ENCODE assay signal across 8 cellular contexts in the genomic region with DNA sequence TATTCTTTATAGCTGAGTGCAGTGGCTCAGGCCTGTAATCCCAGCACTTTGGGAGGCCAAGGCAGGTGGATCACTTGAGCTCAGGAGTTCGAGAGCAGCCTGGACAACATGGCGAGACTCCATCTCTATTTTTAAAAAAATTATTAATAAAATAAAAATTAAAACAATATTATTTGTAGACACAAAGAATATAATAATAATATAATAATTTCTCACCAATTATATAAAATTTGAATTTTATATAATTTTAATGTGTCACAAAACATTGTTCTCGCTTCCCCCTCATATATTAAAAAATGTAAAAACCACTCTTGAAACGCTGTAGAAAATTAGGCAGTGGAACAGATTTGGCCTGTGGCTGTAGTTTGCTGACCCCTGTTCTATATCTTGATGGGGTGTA.
"Had no signal": no experiment of that assay in that cellular context is flagged by ENCODE, and none has a peak within 500 bp of the region (broad histone marks: within the 10 kb centered on the region; RNA-seq: fewer than 3 reads in every experiment).

No MANE protein-coding gene starts in this region.

- ATAC-seq: GM23338 had no signal

- H3K4me3 ChIP-seq: GM23248, GM23338, HAP-1 had no signal

- H3K9ac ChIP-seq: GM23248 had no signal

- H3K4me3 Mint-ChIP-seq: GM23338, H9, HFFc6 had no signal

- H3K27ac ChIP-seq: GM23248 had no signal

- H3K4me1 Mint-ChIP-seq: GM23338, H9 had no signal

- H2AFZ ChIP-seq: GM23248, GM23338 had no signal

- DNase-seq: GM23248, GOT3, H7, H9, HCEC 1CT, HFFc6 had no signal

- H3K27ac Mint-ChIP-seq: GM23338, H9, HFFc6 had no signal

- H3K4me2 ChIP-seq: GM23338 had no signal
